In the genomic region with DNA sequence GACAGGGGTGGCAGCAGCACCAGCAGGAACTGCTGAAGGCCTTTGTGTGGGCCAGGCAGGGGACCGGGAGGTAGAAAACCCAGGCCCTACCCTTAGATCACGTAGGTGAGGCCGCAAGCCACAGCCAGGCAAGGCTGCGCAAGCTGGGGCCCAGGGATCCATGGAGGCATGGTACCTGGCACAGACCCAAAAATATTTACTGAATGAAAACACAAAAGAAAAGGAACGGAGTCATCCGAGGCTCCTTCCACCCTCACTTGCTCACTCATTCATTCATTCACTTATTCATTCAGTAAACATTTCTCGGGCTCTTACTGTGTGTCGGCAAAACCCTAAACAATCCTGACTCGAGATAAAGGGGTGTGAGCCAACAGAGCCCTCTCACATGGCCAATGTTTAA, we compare ENCODE assay signal across 1 cellular context.
TF ChIP-seq lines count a peak whose summit lies in the region.

No MANE protein-coding gene starts in this region.

TF ChIP-seq in K562, 482 proteins besides CTCF, POLR2A, EP300 and RAD21 (continued from another document):
- TF ChIP-seq, protein P1, sequence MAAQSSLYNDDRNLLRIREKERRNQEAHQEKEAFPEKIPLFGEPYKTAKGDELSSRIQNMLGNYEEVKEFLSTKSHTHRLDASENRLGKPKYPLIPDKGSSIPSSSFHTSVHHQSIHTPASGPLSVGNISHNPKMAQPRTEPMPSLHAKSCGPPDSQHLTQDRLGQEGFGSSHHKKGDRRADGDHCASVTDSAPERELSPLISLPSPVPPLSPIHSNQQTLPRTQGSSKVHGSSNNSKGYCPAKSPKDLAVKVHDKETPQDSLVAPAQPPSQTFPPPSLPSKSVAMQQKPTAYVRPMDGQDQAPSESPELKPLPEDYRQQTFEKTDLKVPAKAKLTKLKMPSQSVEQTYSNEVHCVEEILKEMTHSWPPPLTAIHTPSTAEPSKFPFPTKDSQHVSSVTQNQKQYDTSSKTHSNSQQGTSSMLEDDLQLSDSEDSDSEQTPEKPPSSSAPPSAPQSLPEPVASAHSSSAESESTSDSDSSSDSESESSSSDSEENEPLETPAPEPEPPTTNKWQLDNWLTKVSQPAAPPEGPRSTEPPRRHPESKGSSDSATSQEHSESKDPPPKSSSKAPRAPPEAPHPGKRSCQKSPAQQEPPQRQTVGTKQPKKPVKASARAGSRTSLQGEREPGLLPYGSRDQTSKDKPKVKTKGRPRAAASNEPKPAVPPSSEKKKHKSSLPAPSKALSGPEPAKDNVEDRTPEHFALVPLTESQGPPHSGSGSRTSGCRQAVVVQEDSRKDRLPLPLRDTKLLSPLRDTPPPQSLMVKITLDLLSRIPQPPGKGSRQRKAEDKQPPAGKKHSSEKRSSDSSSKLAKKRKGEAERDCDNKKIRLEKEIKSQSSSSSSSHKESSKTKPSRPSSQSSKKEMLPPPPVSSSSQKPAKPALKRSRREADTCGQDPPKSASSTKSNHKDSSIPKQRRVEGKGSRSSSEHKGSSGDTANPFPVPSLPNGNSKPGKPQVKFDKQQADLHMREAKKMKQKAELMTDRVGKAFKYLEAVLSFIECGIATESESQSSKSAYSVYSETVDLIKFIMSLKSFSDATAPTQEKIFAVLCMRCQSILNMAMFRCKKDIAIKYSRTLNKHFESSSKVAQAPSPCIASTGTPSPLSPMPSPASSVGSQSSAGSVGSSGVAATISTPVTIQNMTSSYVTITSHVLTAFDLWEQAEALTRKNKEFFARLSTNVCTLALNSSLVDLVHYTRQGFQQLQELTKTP (IDR thresholded peaks at IDR 0.05; ENCODE audit: low read depth in 1 of 2, partially characterized antibody in 2 of 2): no peak
- no peak for TF ChIP-seq NR2C1 (IDR thresholded peaks at IDR 0.05)
- TF ChIP-seq NR2C1 (tag; IDR thresholded peaks at IDR 0.05): no peak
